Comparison of ENCODE assay signal across 12 cellular contexts in genomic region chr7:80923211-80923612, GRCh38. TPM values are rescaled to one million over a fixed set of nuclear protein-coding genes. Genes with fewer than 3 reads are reported as not detected.
A peak's percentile ranks its signal among the peaks of the same experiment; 100 is the strongest.
DNase-seq lines count a peak whose midpoint lies in the region; TF ChIP-seq lines count a peak whose summit lies in the region.
"Had no signal": no experiment of that assay in that cellular context is flagged by ENCODE, and none has a peak within 500 bp of the region (broad histone marks: within the 10 kb centered on the region; RNA-seq: fewer than 3 reads in every experiment).

No MANE protein-coding gene starts in this region.

- DNase-seq in NCI-H128 (lab: John Stamatoyannopoulos, UW; ENCODE audit: unreplicated experiment): peak; percentile 69
- DNase-seq in NCI-H446 (lab: John Stamatoyannopoulos, UW): peak; percentile 8 to 47
- no peak for DNase-seq in epithelial cell of prostate (ENCODE audit: low read depth, low spot score)
- no peak for DNase-seq in PC-9
- DNase-seq in HFFc6: no peak
- DNase-seq in endodermal cell: no peak
- no peak for DNase-seq in AG08395 (ENCODE audit: low spot score)
- DNase-seq: activated CD4-positive, alpha-beta memory T cell treated with anti-CD3 and anti-CD28 coated beads, Interleukin-2, amount 10 ng/mL, durations not matched to agents 7 days and 5 days; pancreas; testis had no signal

- H3K36me3 Mint-ChIP-seq in HFFc6 (ENCODE audit: low read depth) (peaks cover 5% of the 10 kb centered on the region), endodermal cell (ENCODE audit: low read depth) (no peaks in the 10 kb centered on the region)

- POLR2A ChIA-PET in PC-9 (lab: Charles Lee; ENCODE audit: unreplicated experiment): interaction anchor here (0.6 kb wide), 1 partner anchor 176 kb away, joined by 4 read pairs; no protein-coding TSS in a partner anchor

- H3K4me3 Mint-ChIP-seq in HFFc6 (no peak overlapping the region), endodermal cell (no peak overlapping the region)
- H3K4me3 Mint-ChIP-seq: activated CD4-positive, alpha-beta memory T cell treated with anti-CD3 and anti-CD28 coated beads, Interleukin-2, amount 10 ng/mL, durations not matched to agents 7 days and 5 days; IgD-negative memory B cell had no signal

- no peaks in the 10 kb centered on the region for H3K27me3 ChIP-seq in PC-9 (ENCODE audit: insufficient read depth, low read depth)
- no peaks in the 10 kb centered on the region for H3K27me3 ChIP-seq in endodermal cell (ENCODE audit: control insufficient read depth, insufficient read depth, low read length, poor library complexity, severe bottlenecking)
- H3K27me3 ChIP-seq: pancreas, testis had no signal

- no peaks in the 10 kb centered on the region for H3K9me3 ChIP-seq in PC-9 (ENCODE audit: insufficient read depth, low read depth)
- H3K9me3 ChIP-seq in endodermal cell (ENCODE audit: control insufficient read depth, low read length): no peaks in the 10 kb centered on the region
- H3K9me3 ChIP-seq: pancreas, testis had no signal

- H3K4me1 Mint-ChIP-seq in HFFc6 (ENCODE audit: low read depth): peaks cover 36% of the 10 kb centered on the region
- peaks cover 27% of the 10 kb centered on the region for H3K4me1 Mint-ChIP-seq in endodermal cell

- H3K36me3 ChIP-seq in PC-9 (ENCODE audit: low read depth): no peaks in the 10 kb centered on the region
- no peaks in the 10 kb centered on the region for H3K36me3 ChIP-seq in endodermal cell (ENCODE audit: control insufficient read depth, insufficient read depth, low read length)
- H3K36me3 ChIP-seq: pancreas had no signal

- H2AFZ ChIP-seq in PC-9: no peak overlapping the region

- peaks cover 6% of the 10 kb centered on the region; the same call in 1 of the 2 replicates for H3K9me3 Mint-ChIP-seq in HFFc6
- H3K9me3 Mint-ChIP-seq in endodermal cell: no peaks in the 10 kb centered on the region
- H3K9me3 Mint-ChIP-seq: activated CD4-positive, alpha-beta memory T cell treated with anti-CD3 and anti-CD28 coated beads, Interleukin-2, amount 10 ng/mL, durations not matched to agents 7 days and 5 days had no signal

- H3K9ac ChIP-seq in endodermal cell (ENCODE audit: extremely low read depth, low read length, poor library complexity, severe bottlenecking): no peak overlapping the region

- peaks cover 5% of the 10 kb centered on the region for H3K79me2 ChIP-seq in PC-9 (ENCODE audit: low read depth)

- TF ChIP-seq CTCF in C4-2B (conservative IDR thresholded peaks at IDR 0.05): no peak
- TF ChIP-seq CTCF in PC-9 (conservative IDR thresholded peaks at IDR 0.05): no peak
- TF ChIP-seq CTCF in HFFc6 (IDR thresholded peaks at IDR 0.05): no peak
- TF ChIP-seq CTCF in endodermal cell (conservative IDR thresholded peaks at IDR 0.05): no peak

- H3K4me3 ChIP-seq in PC-9 (no peak overlapping the region), endodermal cell (ENCODE audit: low read length) (no peak overlapping the region)
- H3K4me3 ChIP-seq: pancreas, testis had no signal

- no peaks in the 10 kb centered on the region for H3K9me2 ChIP-seq in PC-9 (ENCODE audit: insufficient read depth)

- H3K27ac Mint-ChIP-seq in HFFc6 (no peak overlapping the region), endodermal cell (no peak overlapping the region)
- H3K27ac Mint-ChIP-seq: activated CD4-positive, alpha-beta memory T cell treated with anti-CD3 and anti-CD28 coated beads, Interleukin-2, amount 10 ng/mL, durations not matched to agents 7 days and 5 days had no signal

- H3K27ac ChIP-seq in C4-2B: peak overlapping the region; percentile 21; the same call in 1 of the 2 replicates
- H3K27ac ChIP-seq in epithelial cell of prostate: peak overlapping the region; percentile 93
- no peak overlapping the region for H3K27ac ChIP-seq in PC-9
- no peak overlapping the region for H3K27ac ChIP-seq in endodermal cell (ENCODE audit: low read depth, low read length)
- H3K27ac ChIP-seq: pancreas, testis had no signal

- BruUV-seq in PC-9 (replicated peaks; lab: Mats Ljungman, UMichigan): no TSS peak

- H4K20me1 ChIP-seq in PC-9 (ENCODE audit: insufficient read depth): no peaks in the 10 kb centered on the region

- no peak overlapping the region for H3K4me2 ChIP-seq in PC-9

- H3K27me3 Mint-ChIP-seq in HFFc6 (ENCODE audit: insufficient read depth) (peaks cover 2% of the 10 kb centered on the region; the same call in 1 of the 2 replicates), endodermal cell (ENCODE audit: insufficient read depth) (peaks cover 24% of the 10 kb centered on the region)

- peaks cover 36% of the 10 kb centered on the region for H3K4me1 ChIP-seq in PC-9 (replicated peaks; ENCODE audit: insufficient read depth)
- H3K4me1 ChIP-seq in endodermal cell (ENCODE audit: control insufficient read depth, insufficient read depth, low read length): no peaks in the 10 kb centered on the region
- H3K4me1 ChIP-seq: pancreas, testis had no signal

- intact Hi-C loops in PC-9 (cut with micrococcal nuclease; ENCODE audit: unreplicated experiment): loop anchor here (2.0 kb wide), 1 partner anchor 252 kb away; no protein-coding TSS in a partner anchor

- CTCF ChIA-PET in PC-9 (lab: Charles Lee): no interaction called here

- WGBS in endodermal cell (ENCODE audit: insufficient coverage in 1 of 2, insufficient read length in 1 of 2), 2 experiments: 89 to 97% methylated on average over 3 to 4 of the region's 4 CpGs

- H3F3A ChIP-seq in PC-9 (ENCODE audit: insufficient read depth, low read depth): peaks cover 15% of the 10 kb centered on the region

RNA-seq across cellular contexts. Expression of gene SEMA3C, which starts 4.4 kb away (rescaled TPM):
- total RNA-seq in PC-9 (2021): 19.9 and 20.9 TPM in 2 replicates
- total RNA-seq in HFFc6 (2021; fragmentation: NEBNext Ultra II Directional; extraction: Animal tissue kit (Norgen Biotek cat#: 25700)): 10 to 100 TPM; 52.4 to 74.6 (median 61.4) TPM
- under 1 TPM; 0.09 to 0.15 TPM for total RNA-seq in endodermal cell
- polyA plus RNA-seq in endodermal cell (2013, experiment 1 of 2): 61.5 TPM
- polyA plus RNA-seq in endodermal cell (2013, experiment 2 of 2): 61.9 TPM
- total RNA-seq: activated CD4-positive, alpha-beta memory T cell treated with anti-CD3 and anti-CD28 coated beads, Interleukin-2, amount 10 ng/mL, durations not matched to agents 7 days and 5 days had no signal
- polyA plus RNA-seq: IgD-negative memory B cell had no signal

Comparison
In these comparisons a context has a peak if more than half of its experiments do, and no peak if none do; other contexts are left out.
1. H3K27ac ChIP-seq: peak in C4-2B (single experiment) and epithelial cell of prostate (single experiment); none in PC-9 (single experiment) and endodermal cell (single experiment).
2. DNase-seq: peak in NCI-H128 (single experiment) and NCI-H446 (2 of 2); none in epithelial cell of prostate (single experiment), PC-9 (0 of 2), HFFc6 (single experiment), endodermal cell (single experiment) and AG08395 (single experiment).
3. RNA of gene SEMA3C, which starts 4.4 kb away (total RNA-seq): 52.4 to 74.6 TPM in HFFc6 and 19.9 to 20.9 TPM in PC-9; 0.09 to 0.15 TPM in endodermal cell; every median in the first group is over 10 times any median in the second.